Comparison of ENCODE assay signal across 8 cellular contexts in the genomic region with DNA sequence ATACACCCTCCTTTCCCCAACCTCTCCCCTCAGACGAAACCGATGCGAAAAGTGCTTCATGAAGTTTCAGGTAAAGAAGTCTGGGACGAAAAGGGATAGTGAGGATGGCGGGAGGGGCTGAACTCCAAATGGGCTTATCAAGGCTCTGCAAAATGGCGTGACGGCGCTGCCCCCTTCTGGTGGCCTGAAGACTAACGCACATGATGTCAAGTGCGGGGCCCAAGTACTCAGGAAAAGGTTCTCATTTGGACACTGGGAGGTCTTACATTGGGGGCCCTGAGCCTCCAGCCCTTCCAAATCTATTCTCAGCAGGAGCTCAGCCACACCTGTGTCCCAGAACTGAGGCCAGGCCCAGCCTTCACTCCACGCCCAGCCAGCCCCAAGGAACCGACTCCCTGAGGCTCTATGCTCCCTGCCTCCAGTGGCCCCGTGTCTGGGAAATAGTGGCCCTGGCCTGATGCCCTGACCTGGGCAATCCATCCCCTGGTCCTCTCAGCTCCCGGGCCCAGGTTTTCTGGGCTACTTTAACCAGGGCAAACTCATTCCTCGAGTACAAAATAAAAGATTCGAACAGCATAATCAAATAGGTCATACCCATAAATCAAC.
DNase-seq lines count a peak whose midpoint lies in the region; ATAC-seq, FAIRE-seq and TF ChIP-seq lines count a peak whose summit lies in the region.
"Had no signal": no experiment of that assay in that cellular context is flagged by ENCODE, and none has a peak within 500 bp of the region (broad histone marks: within the 10 kb centered on the region; RNA-seq: fewer than 3 reads in every experiment).

No MANE protein-coding gene starts in this region.

- no peaks in the 10 kb centered on the region for H3K9me3 ChIP-seq in cardiac muscle cell (ENCODE audit: low read depth)

- no peak for TF ChIP-seq POLR2A in GM12892 (IDR thresholded peaks at IDR 0.05; ENCODE audit: low read depth, low read length)

- peaks cover 6% of the 10 kb centered on the region for H3K27me3 ChIP-seq in cardiac muscle cell

- no peak overlapping the region for H3K27ac ChIP-seq in cardiac muscle cell

- TF ChIP-seq CTCF in cardiac muscle cell (IDR thresholded peaks at IDR 0.05; ENCODE audit: low read depth, low read length): peak; percentile 83

- DNase-seq in GDM1 (lab: John Stamatoyannopoulos, UW) (peak; percentile 19), UCSD-AML1 (lab: John Stamatoyannopoulos, UW; ENCODE audit: unreplicated experiment) (peak; percentile 52), cardiac muscle cell (ENCODE audit: low read depth in 1 of 2, low spot score in 1 of 2) (peak; percentile 65 to 83), GM12892 (ENCODE audit: insufficient read length) (no peak)
- peak; percentile 24 for DNase-seq in Jurkat, Clone E6-1 (ENCODE audit: low read depth, low spot score)
- DNase-seq in stimulated activated CD4-positive, alpha-beta T cell treated with anti-CD3 and anti-CD28 coated beads, Interleukin-15, amount 100 ng/mL, for 24 hours: peak; percentile 65
- DNase-seq: activated B cell treated with CpG ODN at 0.5 μM for 24 hours had no signal

- no peaks in the 10 kb centered on the region for H3K36me3 ChIP-seq in cardiac muscle cell

- FAIRE-seq in GM12892 (lab: Jason Lieb, UNC): no peak

- no peak overlapping the region for H3K4me3 ChIP-seq in Jurkat, Clone E6-1 (ENCODE audit: low read length)
- H3K4me3 ChIP-seq in cardiac muscle cell: no peak overlapping the region

- no peak for ATAC-seq in GM21786 (IDR thresholded peaks at IDR 0.05; ENCODE audit: unreplicated experiment)

- H3K4me1 ChIP-seq in cardiac muscle cell (ENCODE audit: low read depth): no peaks in the 10 kb centered on the region
